8 cellular contexts compared by ENCODE assay signal in genomic region chr9:68999393-69000105, GRCh38. TPM values are rescaled to one million over a fixed set of nuclear protein-coding genes. Genes with fewer than 3 reads are reported as not detected.
A peak's percentile ranks its signal among the peaks of the same experiment; 100 is the strongest.
DNase-seq lines count a peak whose midpoint lies in the region; ATAC-seq and TF ChIP-seq lines count a peak whose summit lies in the region.

No MANE protein-coding gene starts in this region.

- peak; percentile 95 for TF ChIP-seq CTCF in OCI-LY7 (conservative IDR thresholded peaks at IDR 0.05; ENCODE audit: low read length)
- TF ChIP-seq CTCF in esophagus muscularis mucosa (IDR thresholded peaks at IDR 0.05), result peak; percentile 63 to 77 (median 68)

- H3K36me3 ChIP-seq in OCI-LY7 (ENCODE audit: insufficient read depth, low read length) (no peaks in the 10 kb centered on the region), esophagus muscularis mucosa (no peaks in the 10 kb centered on the region)

- no peaks in the 10 kb centered on the region for H3K27me3 ChIP-seq in esophagus muscularis mucosa

- TF ChIP-seq POLR2A in esophagus muscularis mucosa (IDR thresholded peaks at IDR 0.05; ENCODE audit: low read depth), result no peak

- peaks cover 0 to 5% of the 10 kb centered on the region in 2 donors for H3K27me3 Mint-ChIP-seq in natural killer cell treated with Interleukin-12 subunit alpha and Interleukin-12 subunit beta and Interleukin-15 and Interleukin-18, amount 100 ng/mL, for 72 hours

- DNase-seq in DMS 273 treated with DMSO at 0.1 percent for 48 hours (lab: John Stamatoyannopoulos, UW) (peak; percentile 25), HT1080 (ENCODE audit: low read depth) (peak; percentile 61), OCI-LY7 (ENCODE audit: low spot score) (peak; percentile 87), activated T-cell treated with anti-CD3 and anti-CD28 coated beads for 48 hours (ENCODE audit: low read depth) (peak; percentile 36), esophagus muscularis mucosa (ENCODE audit: extremely low spot score) (no peak), superior temporal gyrus (ENCODE audit: extremely low spot score) (peak; percentile 86)
- no peak for DNase-seq in natural killer cell treated with Interleukin-12 subunit alpha and Interleukin-12 subunit beta and Interleukin-15 and Interleukin-18, amount 100 ng/mL, for 72 hours (ENCODE audit: low spot score)

- H3K9me3 Mint-ChIP-seq in natural killer cell treated with Interleukin-12 subunit alpha and Interleukin-12 subunit beta and Interleukin-15 and Interleukin-18, amount 100 ng/mL, for 72 hours, result no peaks in the 10 kb centered on the region

- WGBS in esophagus muscularis mucosa, result 32% methylated on average over 9 of the region's 10 CpGs

- peak; percentile 59 for ATAC-seq in GM21381 (IDR thresholded peaks at IDR 0.05; ENCODE audit: unreplicated experiment)
- ATAC-seq in natural killer cell treated with Interleukin-12 subunit alpha and Interleukin-12 subunit beta and Interleukin-15 and Interleukin-18, amount 100 ng/mL, for 72 hours, result peak; percentile 72 to 75

- no peak overlapping the region for H3K4me2 ChIP-seq in OCI-LY7 (ENCODE audit: low read length)

- peaks cover 13% of the 10 kb centered on the region for H3K4me1 ChIP-seq in OCI-LY7 (ENCODE audit: insufficient read depth, low read length, poor library complexity, severe bottlenecking)
- H3K4me1 ChIP-seq in esophagus muscularis mucosa, result peaks cover 0 to 16% (median 2%) of the 10 kb centered on the region in 4 donors

- no peaks in the 10 kb centered on the region for H4K20me1 ChIP-seq in OCI-LY7 (ENCODE audit: insufficient read depth, low read length)

- H3K79me2 ChIP-seq in OCI-LY7 (ENCODE audit: insufficient read depth, low read depth, low read length), result no peaks in the 10 kb centered on the region

- intact Hi-C loops in OCI-LY7 (cut with micrococcal nuclease; ENCODE audit: unreplicated experiment) (loop anchor here (1.0 to 5.0 kb wide), 5 partner anchors 51 to 415 kb away; partner anchors contain the start of gene PIP5K1B), esophagus muscularis mucosa (cut with DNase I) (loop anchor here (5.0 to 10.0 kb wide), 2 partner anchors 295 to 417 kb away; partner anchors contain the start of gene PIP5K1B)

- H3K9me3 ChIP-seq in OCI-LY7 (ENCODE audit: low read length) (no peaks in the 10 kb centered on the region), esophagus muscularis mucosa (no peaks in the 10 kb centered on the region)

- H3K27ac Mint-ChIP-seq in natural killer cell treated with Interleukin-12 subunit alpha and Interleukin-12 subunit beta and Interleukin-15 and Interleukin-18, amount 100 ng/mL, for 72 hours, result peak overlapping the region; percentile 31 to 75

- BruUV-seq in OCI-LY7 (replicated peaks; lab: Mats Ljungman, UMichigan), result no TSS peak

- no peak overlapping the region for H3K4me3 Mint-ChIP-seq in natural killer cell treated with Interleukin-12 subunit alpha and Interleukin-12 subunit beta and Interleukin-15 and Interleukin-18, amount 100 ng/mL, for 72 hours

- no peak for TF ChIP-seq EP300 in esophagus muscularis mucosa (IDR thresholded peaks at IDR 0.05)

- no peaks in the 10 kb centered on the region for H3K36me3 Mint-ChIP-seq in natural killer cell treated with Interleukin-12 subunit alpha and Interleukin-12 subunit beta and Interleukin-15 and Interleukin-18, amount 100 ng/mL, for 72 hours

- CTCF ChIA-PET in OCI-LY7 (lab: Charles Lee; ENCODE audit: unreplicated experiment), result interaction anchor here (0.6 to 1.1 kb wide), 3 partner anchors 220 to 417 kb away, joined by 3 to 6 read pairs (median 3); a partner anchor contains a TSS

- H3K27ac ChIP-seq in OCI-LY7 (ENCODE audit: low read depth, low read length, poor library complexity, severe bottlenecking) (no peak overlapping the region), esophagus muscularis mucosa (replicated peaks in 1 of 4) (no peak overlapping the region)

- POLR2A ChIA-PET in OCI-LY7 (lab: Charles Lee), result interaction anchor here (0.7 kb wide), 1 partner anchor 56 kb away, joined by 3 read pairs; no protein-coding TSS in a partner anchor

- H3K9me2 ChIP-seq in OCI-LY7 (ENCODE audit: insufficient read depth, low read length), result no peaks in the 10 kb centered on the region

- peaks cover 24 to 27% of the 10 kb centered on the region in 2 donors for H3K4me1 Mint-ChIP-seq in natural killer cell treated with Interleukin-12 subunit alpha and Interleukin-12 subunit beta and Interleukin-15 and Interleukin-18, amount 100 ng/mL, for 72 hours (ENCODE audit: low read depth in 2 of 2)

- no peak overlapping the region for H3K4me3 ChIP-seq in OCI-LY7 (ENCODE audit: low read depth, low read length, poor library complexity, severe bottlenecking)
- H3K4me3 ChIP-seq in esophagus muscularis mucosa, result no peak overlapping the region

- H2AFZ ChIP-seq in OCI-LY7 (ENCODE audit: low read length), result peak overlapping the region; percentile 59; the same call in 1 of the 2 replicates

RNA-seq across cellular contexts. Expression of gene PRKACG, which starts 14.4 kb away (rescaled TPM):
- not detected in 2 replicates for total RNA-seq in HT1080 (2014; rRNA removed; shearing (Covaris generic))
- polyA plus RNA-seq in HT1080 (2015; cell fraction: cytosol; rRNA removed), result not detected in 2 replicates
- not detected in 2 replicates for polyA plus RNA-seq in HT1080 (2015; cell fraction: nucleus; rRNA removed)
- total RNA-seq in OCI-LY7 (2014; rRNA removed; shearing (Covaris generic)), result not detected in 2 replicates
- total RNA-seq in OCI-LY7 (2022), result not detected in 2 replicates
- total RNA-seq in esophagus muscularis mucosa, result not detected
- total RNA-seq in natural killer cell treated with Interleukin-12 subunit alpha and Interleukin-12 subunit beta and Interleukin-15 and Interleukin-18, amount 100 ng/mL, for 72 hours, result not detected

RNA-seq across cellular contexts. Expression of gene FXN, which starts 36.0 kb away (rescaled TPM):
- total RNA-seq in HT1080 (2014; rRNA removed; shearing (Covaris generic)), result 8.4 and 31.9 TPM in 2 replicates
- polyA plus RNA-seq in HT1080 (2015; cell fraction: cytosol; rRNA removed), result 36.6 and 38.9 TPM in 2 replicates
- 12.3 and 16.7 TPM in 2 replicates for polyA plus RNA-seq in HT1080 (2015; cell fraction: nucleus; rRNA removed)
- 5.6 and 6.9 TPM in 2 replicates for total RNA-seq in OCI-LY7 (2014; rRNA removed; shearing (Covaris generic))
- total RNA-seq in OCI-LY7 (2022) (33.6 and 36.1 TPM in 2 replicates), esophagus muscularis mucosa (10 to 100 TPM in 2 of 4 donors, 1 to 10 TPM in 2; 4.2 to 15.2 (median 9.6) TPM)
- total RNA-seq in natural killer cell treated with Interleukin-12 subunit alpha and Interleukin-12 subunit beta and Interleukin-15 and Interleukin-18, amount 100 ng/mL, for 72 hours, result 10 to 100 TPM; 17.4 to 22.8 TPM

Comparison
In these comparisons a context has a peak if more than half of its experiments do, and no peak if none do; other contexts are left out.
1. DNase-seq: peak in DMS 273 treated with DMSO at 0.1 percent for 48 hours (single experiment), HT1080 (single experiment), OCI-LY7 (single experiment), activated T-cell treated with anti-CD3 and anti-CD28 coated beads for 48 hours (single experiment) and superior temporal gyrus (single experiment); none in esophagus muscularis mucosa (single experiment) and natural killer cell treated with Interleukin-12 subunit alpha and Interleukin-12 subunit beta and Interleukin-15 and Interleukin-18, amount 100 ng/mL, for 72 hours (single experiment).